In genomic region chr2:240759454-240759853, GRCh38 we compare ENCODE assay signal across 13 cellular contexts.
DNase-seq lines count a peak whose midpoint lies in the region; ATAC-seq and TF ChIP-seq lines count a peak whose summit lies in the region.
"Had no signal": no experiment of that assay in that cellular context is flagged by ENCODE, and none has a peak within 500 bp of the region (broad histone marks: within the 10 kb centered on the region; RNA-seq: fewer than 3 reads in every experiment).

No MANE protein-coding gene starts in this region.

- H3K27me3 ChIP-seq in BLaER1 treated with 17β-estradiol and CSF1 and Interleukin-3, amounts not matched to agents 10 nM and 100 nM, result no peaks in the 10 kb centered on the region
- H3K27me3 ChIP-seq in endodermal cell (ENCODE audit: control insufficient read depth, insufficient read depth, low read length, poor library complexity, severe bottlenecking), result no peaks in the 10 kb centered on the region
- H3K27me3 ChIP-seq in left lung, result peaks cover 0 to 4% of the 10 kb centered on the region in 2 donors
- H3K27me3 ChIP-seq in gastroesophageal sphincter, result no peaks in the 10 kb centered on the region

- peak overlapping the region; percentile 69 for H3K27ac Mint-ChIP-seq in endodermal cell

- no peak for TF ChIP-seq CTCF in GM12865 (IDR thresholded peaks at IDR 0.05; ENCODE audit: insufficient read depth, low read depth, low read length, missing control alignments)
- no peak for TF ChIP-seq CTCF in endodermal cell (conservative IDR thresholded peaks at IDR 0.05)
- no peak for TF ChIP-seq CTCF in left lung (IDR thresholded peaks at IDR 0.05)
- no peak for TF ChIP-seq CTCF in gastroesophageal sphincter (IDR thresholded peaks at IDR 0.05)

- no peaks in the 10 kb centered on the region for H3K27me3 Mint-ChIP-seq in endodermal cell (ENCODE audit: insufficient read depth)
- H3K27me3 Mint-ChIP-seq: CD4-positive, alpha-beta memory T cell had no signal

- peaks cover 6% of the 10 kb centered on the region for H3K4me1 Mint-ChIP-seq in endodermal cell
- H3K4me1 Mint-ChIP-seq: CD4-positive, alpha-beta memory T cell had no signal

- no peaks in the 10 kb centered on the region for H3K9me3 Mint-ChIP-seq in endodermal cell
- H3K9me3 Mint-ChIP-seq: CD4-positive, alpha-beta memory T cell had no signal

- peak overlapping the region in 3 of 11 experiments; percentile 19 to 33 (median 24); a peak in 3 of 22 replicates for H3K9ac ChIP-seq in BLaER1 treated with 17β-estradiol and CSF1 and Interleukin-3, amounts not matched to agents 10 nM and 100 nM
- H3K9ac ChIP-seq in endodermal cell (ENCODE audit: extremely low read depth, low read length, poor library complexity, severe bottlenecking), result no peak overlapping the region

- WGBS in endodermal cell (ENCODE audit: insufficient coverage in 1 of 2, insufficient read length in 1 of 2), 2 experiments, result 90 to 91% methylated on average over 3 to 5 of the region's 5 CpGs
- 100% methylated on average over 1 of the region's 5 CpGs; no CpG with 5 or more reads in 1 of the 2 donors for WGBS in gastroesophageal sphincter (ENCODE audit: low coverage in 1 of 2), 2 donors

- DNase-seq in GM12865 (ENCODE audit: low read depth) (peak; percentile 40), endodermal cell (no peak), left lung (no peak), SHP77 treated with DMSO at 0.1 percent for 48 hours (lab: John Stamatoyannopoulos, UW) (no peak)
- DNase-seq: CD4-positive, alpha-beta memory T cell; PC-9; T-helper 9 cell had no signal

- no peak for TF ChIP-seq POLR2A in gastroesophageal sphincter (IDR thresholded peaks at IDR 0.05)

- TF ChIP-seq EP300 in gastroesophageal sphincter (IDR thresholded peaks at IDR 0.05), result no peak

- peaks cover 13 to 60% (median 42%) of the 10 kb centered on the region in 10 experiments; a peak in 19 of 20 replicates for H3K4me1 ChIP-seq in BLaER1 treated with 17β-estradiol and CSF1 and Interleukin-3, amounts not matched to agents 10 nM and 100 nM
- H3K4me1 ChIP-seq in endodermal cell (ENCODE audit: control insufficient read depth, insufficient read depth, low read length) (no peaks in the 10 kb centered on the region), left lung (no peaks in the 10 kb centered on the region), gastroesophageal sphincter (no peaks in the 10 kb centered on the region)

- no peaks in the 10 kb centered on the region for H3K9me3 ChIP-seq in BLaER1 treated with 17β-estradiol and CSF1 and Interleukin-3, amounts not matched to agents 10 nM and 100 nM (replicated peaks in 1 of 11)
- no peaks in the 10 kb centered on the region for H3K9me3 ChIP-seq in endodermal cell (ENCODE audit: control insufficient read depth, low read length)
- H3K9me3 ChIP-seq in left lung, result no peaks in the 10 kb centered on the region
- no peaks in the 10 kb centered on the region for H3K9me3 ChIP-seq in gastroesophageal sphincter

- H4K20me1 ChIP-seq in BLaER1 treated with 17β-estradiol and CSF1 and Interleukin-3, amounts not matched to agents 10 nM and 100 nM, result peaks cover 0 to 21% (median 0%) of the 10 kb centered on the region in 11 experiments; a peak in 4 of 22 replicates

- H3K36me3 ChIP-seq in BLaER1 treated with 17β-estradiol and CSF1 and Interleukin-3, amounts not matched to agents 10 nM and 100 nM, result no peaks in the 10 kb centered on the region
- H3K36me3 ChIP-seq in endodermal cell (ENCODE audit: control insufficient read depth, insufficient read depth, low read length) (peaks cover 10% of the 10 kb centered on the region), left lung (no peaks in the 10 kb centered on the region), gastroesophageal sphincter (no peaks in the 10 kb centered on the region)

- peak; percentile 56 for ATAC-seq in HG03565 (IDR thresholded peaks at IDR 0.05; ENCODE audit: unreplicated experiment)
- no peak for ATAC-seq in left lung
- no peak for ATAC-seq in gastroesophageal sphincter
- ATAC-seq in HG02884 (IDR thresholded peaks at IDR 0.05; ENCODE audit: unreplicated experiment), result no peak
- ATAC-seq: HepG2, sciatic nerve had no signal

- peak overlapping the region; percentile 41 to 80 (median 73) for H3K4me2 ChIP-seq in BLaER1 treated with 17β-estradiol and CSF1 and Interleukin-3, amounts not matched to agents 10 nM and 100 nM
- H3K4me2 ChIP-seq: PC-9 had no signal

- H3K36me3 Mint-ChIP-seq in endodermal cell (ENCODE audit: low read depth), result peaks cover 10% of the 10 kb centered on the region
- H3K36me3 Mint-ChIP-seq: CD4-positive, alpha-beta memory T cell had no signal

- no peak overlapping the region for H3K4me3 ChIP-seq in BLaER1 treated with 17β-estradiol and CSF1 and Interleukin-3, amounts not matched to agents 10 nM and 100 nM
- H3K4me3 ChIP-seq in GM12865 (ENCODE audit: low read depth, low read length) (no peak overlapping the region), endodermal cell (ENCODE audit: low read length) (no peak overlapping the region), left lung (no peak overlapping the region), gastroesophageal sphincter (no peak overlapping the region)
- H3K4me3 ChIP-seq: PC-9 had no signal

- H3K27ac ChIP-seq in BLaER1 treated with 17β-estradiol and CSF1 and Interleukin-3, amounts not matched to agents 10 nM and 100 nM, result no peak overlapping the region
- H3K27ac ChIP-seq in endodermal cell (ENCODE audit: low read depth, low read length) (no peak overlapping the region), left lung (no peak overlapping the region), gastroesophageal sphincter (no peak overlapping the region)
- H3K27ac ChIP-seq: PC-9 had no signal

- intact Hi-C loops in left lung (cut with DNase I), result no loop called here

- no peak overlapping the region for H3K4me3 Mint-ChIP-seq in endodermal cell
- H3K4me3 Mint-ChIP-seq: CD4-positive, alpha-beta memory T cell had no signal
